20 cellular contexts compared by ENCODE assay signal in genomic region chr15:90465930-90466567, GRCh38.
DNase-seq lines count a peak whose midpoint lies in the region; ATAC-seq, FAIRE-seq and TF ChIP-seq lines count a peak whose summit lies in the region.
"Had no signal": no experiment of that assay in that cellular context is flagged by ENCODE, and none has a peak within 500 bp of the region (broad histone marks: within the 10 kb centered on the region; RNA-seq: fewer than 3 reads in every experiment).

No MANE protein-coding gene starts in this region.

- H3K9me3 ChIP-seq in HCT116 (ENCODE audit: control insufficient read depth in 1 of 2, insufficient read depth in 1 of 2, low read depth in 1 of 2, low read length in 2 of 2) (no peaks in the 10 kb centered on the region), astrocyte (ENCODE audit: insufficient read depth, low read depth, low read length) (no peaks in the 10 kb centered on the region), smooth muscle cell (replicated peaks; ENCODE audit: low read depth) (no peaks in the 10 kb centered on the region), spleen (no peaks in the 10 kb centered on the region)
- H3K9me3 ChIP-seq: MG63, mucosa of descending colon, prostate gland had no signal

- H3K4me1 ChIP-seq in HCT116 (ENCODE audit: control insufficient read depth in 1 of 2, insufficient read depth in 2 of 2, low read length in 2 of 2) = peaks cover 14 to 15% of the 10 kb centered on the region in 2 experiments
- peaks cover 43% of the 10 kb centered on the region for H3K4me1 ChIP-seq in astrocyte (ENCODE audit: insufficient read depth, low read length)
- H3K4me1 ChIP-seq in smooth muscle cell (ENCODE audit: low read depth) = peaks cover 7% of the 10 kb centered on the region
- peaks cover 0 to 27% (median 3%) of the 10 kb centered on the region in 6 donors for H3K4me1 ChIP-seq in spleen
- H3K4me1 ChIP-seq: prostate gland had no signal

- RAD21 ChIA-PET in HCT116 (lab: Charles Lee; ENCODE audit: low non-redundant PET in 1 of 2, low total read pairs in 2 of 2, uncharacterized antibody in 2 of 2, unreplicated experiment in 2 of 2) = interaction anchor here in 1 of 2 experiments (0.6 kb wide), 1 partner anchor 77 kb away, joined by 5 read pairs; no protein-coding TSS in a partner anchor

- no peak for FAIRE-seq in astrocyte (lab: Jason Lieb, UNC)

- H3K27ac ChIP-seq in HCT116 (ENCODE audit: low read depth, low read length) = no peak overlapping the region
- peak overlapping the region; percentile 55 for H3K27ac ChIP-seq in astrocyte (ENCODE audit: low read depth, low read length)
- H3K27ac ChIP-seq in smooth muscle cell (ENCODE audit: low read depth) = peak overlapping the region; percentile 91
- H3K27ac ChIP-seq in spleen = peak overlapping the region in 1 of 8 donors; percentile 35
- H3K27ac ChIP-seq: cardiac muscle cell, prostate gland had no signal

- H3F3A ChIP-seq in smooth muscle cell (ENCODE audit: low read depth) = peaks cover 7% of the 10 kb centered on the region

- H3K27ac Mint-ChIP-seq in astrocyte (ENCODE audit: unreplicated experiment) = peak overlapping the region; percentile 16
- H3K27ac Mint-ChIP-seq: activated CD8-positive, alpha-beta T cell treated with anti-CD3 and anti-CD28 coated beads, Interleukin-2, amount 10 ng/mL, durations not matched to agents 7 days and 5 days; CD4-positive, alpha-beta T cell had no signal

- no peaks in the 10 kb centered on the region for H3K27me3 ChIP-seq in HCT116 (ENCODE audit: insufficient read depth, low read length)
- no peaks in the 10 kb centered on the region for H3K27me3 ChIP-seq in astrocyte (ENCODE audit: insufficient read depth, low read length)
- no peaks in the 10 kb centered on the region for H3K27me3 ChIP-seq in smooth muscle cell (ENCODE audit: low read depth)
- no peaks in the 10 kb centered on the region for H3K27me3 ChIP-seq in spleen (replicated peaks in 1 of 7)
- H3K27me3 ChIP-seq: cardiac muscle cell, MG63 had no signal

- 98% methylated on average over 3 of the region's 3 CpGs for WGBS in smooth muscle cell (ENCODE audit: low lambda C conversion rate)
- 60 to 98% (median 87%) methylated on average over 3 of the region's 3 CpGs for WGBS in spleen, 5 donors

- H3K36me3 Mint-ChIP-seq in astrocyte (ENCODE audit: low read depth, unreplicated experiment) = peaks cover 17% of the 10 kb centered on the region

- H3K4me1 Mint-ChIP-seq in astrocyte (ENCODE audit: low read depth, unreplicated experiment) = peaks cover 38% of the 10 kb centered on the region

- H3K9ac ChIP-seq in HCT116 (ENCODE audit: low read length) (no peak overlapping the region), astrocyte (ENCODE audit: low read length) (no peak overlapping the region), smooth muscle cell (ENCODE audit: low read depth) (no peak overlapping the region)

- H3K79me2 ChIP-seq in HCT116 (ENCODE audit: insufficient read depth, low read length) (no peaks in the 10 kb centered on the region), astrocyte (ENCODE audit: insufficient read depth, low read length) (peaks cover 26% of the 10 kb centered on the region), smooth muscle cell (ENCODE audit: low read depth) (peaks cover 28% of the 10 kb centered on the region)

- H3K4me3 ChIP-seq in HCT116 (replicated peaks in 1 of 2; ENCODE audit: low read depth in 1 of 2, low read length in 2 of 2) (no peak overlapping the region), astrocyte (ENCODE audit: insufficient read depth, low read depth, low read length) (no peak overlapping the region), fibroblast of pulmonary artery (replicated peaks; ENCODE audit: low read depth, low read length) (no peak overlapping the region), smooth muscle cell (no peak overlapping the region), spleen (no peak overlapping the region)
- H3K4me3 ChIP-seq: cardiac muscle cell, MG63, mucosa of descending colon, prostate gland had no signal

- H3K27me3 Mint-ChIP-seq in astrocyte (ENCODE audit: low read depth, unreplicated experiment) = no peaks in the 10 kb centered on the region
- H3K27me3 Mint-ChIP-seq: CD4-positive, alpha-beta T cell had no signal

- H3K36me3 ChIP-seq in HCT116 (ENCODE audit: control insufficient read depth in 1 of 2, insufficient read depth in 2 of 2, low read length in 2 of 2) (peaks cover 0 to 5% of the 10 kb centered on the region in 2 experiments; a peak in 3 of 4 replicates), astrocyte (ENCODE audit: insufficient read depth, low read length) (peaks cover 41% of the 10 kb centered on the region), smooth muscle cell (ENCODE audit: low read depth) (peaks cover 30% of the 10 kb centered on the region), spleen (peaks cover 0 to 100% (median 61%) of the 10 kb centered on the region in 6 donors)
- H3K36me3 ChIP-seq: prostate gland had no signal

- no peak for ATAC-seq in HCT116
- no peak for ATAC-seq in GM18867 (IDR thresholded peaks at IDR 0.05; ENCODE audit: unreplicated experiment)
- ATAC-seq: activated CD8-positive, alpha-beta T cell treated with anti-CD3 and anti-CD28 coated beads, Interleukin-2, amount 10 ng/mL, durations not matched to agents 7 days and 5 days; esophagus mucosa had no signal

- TF ChIP-seq CTCF in HCT116 (IDR thresholded peaks at IDR 0.05 in 2 of 3, conservative IDR thresholded peaks at IDR 0.05 in 1 of 3; ENCODE audit: borderline replicate concordance in 1 of 3, insufficient read depth in 1 of 3, low read depth in 2 of 3, low read length in 2 of 3) (no peak), astrocyte (IDR thresholded peaks at IDR 0.05; ENCODE audit: insufficient read depth, low read depth, low read length) (no peak), fibroblast of pulmonary artery (IDR thresholded peaks at IDR 0.05; ENCODE audit: low read length, missing control alignments) (no peak), smooth muscle cell (IDR thresholded peaks at IDR 0.05; ENCODE audit: borderline replicate concordance, insufficient read depth, poor library complexity, severe bottlenecking) (no peak), spleen (IDR thresholded peaks at IDR 0.05 in 8 of 11, conservative IDR thresholded peaks at IDR 0.05 in 3 of 11) (no peak)

- intact Hi-C loops in HCT116 (cut with micrococcal nuclease) = no loop called here
- intact Hi-C loops in spleen (cut with DNase I; ENCODE audit: low total_unique reads) = no loop called here

- peak overlapping the region; percentile 22 for H3K4me2 ChIP-seq in HCT116 (ENCODE audit: low read length)
- H3K4me2 ChIP-seq in astrocyte (ENCODE audit: low read length) = peak overlapping the region; percentile 43
- no peak overlapping the region for H3K4me2 ChIP-seq in smooth muscle cell

- no peak for DNase-seq in HCT116 (ENCODE audit: low read depth, low spot score)
- DNase-seq in astrocyte (ENCODE audit: low read depth) = peak; percentile 65
- DNase-seq in fibroblast of pulmonary artery (ENCODE audit: low read depth) = peak; percentile 46
- no peak for DNase-seq in smooth muscle cell (lab: John Stamatoyannopoulos, UW; ENCODE audit: unreplicated experiment)
- no peak for DNase-seq in spleen
- no peak for DNase-seq in AML-193 (lab: John Stamatoyannopoulos, UW)
- DNase-seq: activated CD8-positive, alpha-beta T cell treated with anti-CD3 and anti-CD28 coated beads, Interleukin-2, amount 10 ng/mL, durations not matched to agents 7 days and 5 days; CD4-positive, alpha-beta T cell; GF-D8; H7; mucosa of descending colon; NCI-H2029; NCI-H774; stimulated activated CD4-positive, alpha-beta T cell treated with anti-CD3 and anti-CD28 coated beads, Interleukin-2, amount 100 ng/mL, for 48 hours; T1000 had no signal

- no peaks in the 10 kb centered on the region for H3K9me3 Mint-ChIP-seq in astrocyte (ENCODE audit: unreplicated experiment)
- H3K9me3 Mint-ChIP-seq: CD4-positive, alpha-beta T cell had no signal

- no peaks in the 10 kb centered on the region for H3K9me2 ChIP-seq in HCT116 (ENCODE audit: insufficient read depth)

- TF ChIP-seq RAD21 in HCT116 (IDR thresholded peaks at IDR 0.05; ENCODE audit: low read depth) = no peak

- H3K4me3 Mint-ChIP-seq in astrocyte (ENCODE audit: unreplicated experiment) = peak overlapping the region; percentile 42
- H3K4me3 Mint-ChIP-seq: activated CD8-positive, alpha-beta T cell treated with anti-CD3 and anti-CD28 coated beads, Interleukin-2, amount 10 ng/mL, durations not matched to agents 7 days and 5 days; CD4-positive, alpha-beta T cell had no signal

- TF ChIP-seq POLR2A in HCT116 (IDR thresholded peaks at IDR 0.05; ENCODE audit: borderline replicate concordance, extremely low read depth, insufficient read depth, insufficient read length) (no peak), spleen (IDR thresholded peaks at IDR 0.05) (no peak)

- H2AFZ ChIP-seq in HCT116 (ENCODE audit: low read depth, low read length, poor library complexity, severe bottlenecking) (no peak overlapping the region), astrocyte (ENCODE audit: low read depth, low read length) (no peak overlapping the region), smooth muscle cell (ENCODE audit: low read depth) (no peak overlapping the region)

- BruUV-seq in HCT116 (replicated peaks; lab: Mats Ljungman, UMichigan) = no TSS peak

- CTCF ChIA-PET in HCT116 (lab: Charles Lee) = interaction anchor here (1.1 kb wide), 1 partner anchor 146 kb away, joined by 3 read pairs; no protein-coding TSS in a partner anchor

- no peaks in the 10 kb centered on the region for H4K20me1 ChIP-seq in HCT116 (ENCODE audit: insufficient read depth)
- H4K20me1 ChIP-seq in astrocyte (ENCODE audit: insufficient read depth, low read length) = peaks cover 51% of the 10 kb centered on the region
- peaks cover 53% of the 10 kb centered on the region for H4K20me1 ChIP-seq in smooth muscle cell (ENCODE audit: low read depth)

- POLR2A ChIA-PET in HCT116 (lab: Charles Lee) = interaction anchor here (1.0 kb wide), 1 partner anchor 78 kb away, joined by 3 read pairs; the partner anchor contains the start of gene IQGAP1

TF ChIP-seq in HCT116, 20 proteins besides CTCF, POLR2A, EP300 and RAD21 (continues in another document):
- no peak for TF ChIP-seq EZH2 (IDR thresholded peaks at IDR 0.05)
- no peak for TF ChIP-seq ZBTB33 (IDR thresholded peaks at IDR 0.05; ENCODE audit: extremely low read depth, insufficient replicate concordance, low read length)

Comparison
In these comparisons a context has a peak if more than half of its experiments do, and no peak if none do; other contexts are left out.
1. DNase-seq: peak in astrocyte (single experiment) and fibroblast of pulmonary artery (single experiment); none in HCT116 (single experiment), smooth muscle cell (single experiment), spleen (single experiment) and AML-193 (0 of 2).